ENCODE assay signal across 1 cellular context in the genomic region with DNA sequence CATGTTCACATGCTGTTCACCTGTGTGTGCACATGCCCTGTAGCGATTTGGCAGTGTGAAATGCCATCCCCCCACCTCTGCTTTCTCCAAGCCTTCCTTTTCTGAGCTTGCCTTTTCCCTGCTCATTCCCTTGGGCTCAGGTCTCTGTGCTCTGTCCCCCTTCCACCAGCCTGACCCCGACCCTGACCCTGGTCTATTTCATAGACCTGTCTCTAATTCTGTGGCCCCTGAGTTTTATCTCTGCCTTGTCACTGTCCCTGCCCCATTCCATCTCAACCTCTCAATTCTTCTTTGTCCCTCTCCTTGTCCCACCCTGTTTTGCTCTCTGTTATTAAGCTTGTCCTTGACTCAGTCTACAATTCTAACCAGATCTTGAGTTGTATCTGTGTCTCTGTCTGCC.
TF ChIP-seq lines count a peak whose summit lies in the region.

No MANE protein-coding gene starts in this region.

TF ChIP-seq in HCT116, 20 proteins besides CTCF, POLR2A, EP300 and RAD21 (continued from another document):
- TF ChIP-seq, protein P1, sequence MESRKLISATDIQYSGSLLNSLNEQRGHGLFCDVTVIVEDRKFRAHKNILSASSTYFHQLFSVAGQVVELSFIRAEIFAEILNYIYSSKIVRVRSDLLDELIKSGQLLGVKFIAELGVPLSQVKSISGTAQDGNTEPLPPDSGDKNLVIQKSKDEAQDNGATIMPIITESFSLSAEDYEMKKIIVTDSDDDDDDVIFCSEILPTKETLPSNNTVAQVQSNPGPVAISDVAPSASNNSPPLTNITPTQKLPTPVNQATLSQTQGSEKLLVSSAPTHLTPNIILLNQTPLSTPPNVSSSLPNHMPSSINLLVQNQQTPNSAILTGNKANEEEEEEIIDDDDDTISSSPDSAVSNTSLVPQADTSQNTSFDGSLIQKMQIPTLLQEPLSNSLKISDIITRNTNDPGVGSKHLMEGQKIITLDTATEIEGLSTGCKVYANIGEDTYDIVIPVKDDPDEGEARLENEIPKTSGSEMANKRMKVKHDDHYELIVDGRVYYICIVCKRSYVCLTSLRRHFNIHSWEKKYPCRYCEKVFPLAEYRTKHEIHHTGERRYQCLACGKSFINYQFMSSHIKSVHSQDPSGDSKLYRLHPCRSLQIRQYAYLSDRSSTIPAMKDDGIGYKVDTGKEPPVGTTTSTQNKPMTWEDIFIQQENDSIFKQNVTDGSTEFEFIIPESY (IDR thresholded peaks at IDR 0.05; ENCODE audit: extremely low read depth, insufficient replicate concordance, low read length), result no peak
- TF ChIP-seq EZH2phosphoT487 (IDR thresholded peaks at IDR 0.05; ENCODE audit: borderline replicate concordance), result no peak
